22 cellular contexts compared by ENCODE assay signal in genomic region chr5:39108987-39109386, GRCh38. TPM values are rescaled to one million over a fixed set of nuclear protein-coding genes. Genes with fewer than 3 reads are reported as not detected.
DNase-seq lines count a peak whose midpoint lies in the region; ATAC-seq and TF ChIP-seq lines count a peak whose summit lies in the region.
"Had no signal": no experiment of that assay in that cellular context is flagged by ENCODE, and none has a peak within 500 bp of the region (broad histone marks: within the 10 kb centered on the region; RNA-seq: fewer than 3 reads in every experiment).

No MANE protein-coding gene starts in this region.

- no peaks in the 10 kb centered on the region for H3K9me3 ChIP-seq in neutrophil
- H3K9me3 ChIP-seq: BLaER1 treated with 17β-estradiol and CSF1 and Interleukin-3, amounts not matched to agents 10 nM and 100 nM; heart left ventricle; left lung; suprapubic skin had no signal

- no peak overlapping the region for H3K4me3 Mint-ChIP-seq in activated CD4-positive, alpha-beta T cell treated with anti-CD3 and anti-CD28 coated beads for 36 hours

- intact Hi-C loops in activated CD4-positive, alpha-beta T cell treated with anti-CD3 and anti-CD28 coated beads for 36 hours (cut with DNase I, micrococcal nuclease): no loop called here

- no peak for TF ChIP-seq CTCF in neutrophil (IDR thresholded peaks at IDR 0.05)

- CTCF ChIA-PET in activated CD4-positive, alpha-beta T cell treated with anti-CD3 and anti-CD28 coated beads for 36 hours (lab: Charles Lee): interaction anchor here (1.0 kb wide), 1 partner anchor 66 kb away, joined by 4 read pairs; no protein-coding TSS in a partner anchor

- no peaks in the 10 kb centered on the region for H3K27me3 Mint-ChIP-seq in activated CD4-positive, alpha-beta T cell treated with anti-CD3 and anti-CD28 coated beads for 36 hours

- ATAC-seq in activated CD4-positive, alpha-beta T cell treated with anti-CD3 and anti-CD28 coated beads for 36 hours: no peak
- ATAC-seq in HG03175 (IDR thresholded peaks at IDR 0.05; ENCODE audit: unreplicated experiment): no peak
- ATAC-seq: heart left ventricle, left lung, right cardiac atrium, Right ventricle myocardium inferior had no signal

- in situ Hi-C loops in G401 (cut with HindIII; ENCODE audit: low sequenced_read_pairs): no loop called here

- no peak overlapping the region for H3K4me3 ChIP-seq in neutrophil (ENCODE audit: low read depth in 1 of 2, low read length in 1 of 2)
- H3K4me3 ChIP-seq: BLaER1 treated with 17β-estradiol and CSF1 and Interleukin-3, amounts not matched to agents 10 nM and 100 nM; heart left ventricle; left lung; suprapubic skin had no signal

- DNase-seq in activated CD4-positive, alpha-beta T cell treated with anti-CD3 and anti-CD28 coated beads for 36 hours: no peak
- no peak for DNase-seq in activated CD4-positive, alpha-beta T cell treated with anti-CD3 and anti-CD28 coated beads, Interleukin-2, amount 50 U/mL, for 4 hours
- peak; percentile 86 for DNase-seq in G401 (ENCODE audit: low spot score)
- no peak for DNase-seq in GM19240 (ENCODE audit: insufficient read length, low spot score)
- DNase-seq in NOMO-1 treated with dmso at 0.1 percent for 144 hours (lab: John Stamatoyannopoulos, UW; ENCODE audit: unreplicated experiment): no peak
- DNase-seq: activated CD4-positive, alpha-beta T cell treated with anti-CD3 and anti-CD28 coated beads, Interleukin-2, amount 50 U/mL, for 1 hour; activated naive CD4-positive, alpha-beta T cell treated with anti-CD3 and anti-CD28 coated beads, Interleukin-2, amount 50 U/mL, for 16 hours; activated T-cell treated with anti-CD3 and anti-CD28 coated beads for 4 hours; cortex of kidney; heart left ventricle; left lung; NCI-H1436; right cardiac atrium; stimulated activated CD4-positive, alpha-beta T cell treated with anti-CD3 and anti-CD28 coated beads, Interleukin-15, amount 100 ng/mL, for 24 hours; SW 1271 had no signal

- POLR2A ChIA-PET in activated CD4-positive, alpha-beta T cell treated with anti-CD3 and anti-CD28 coated beads for 36 hours (lab: Charles Lee): no interaction called here

- no peaks in the 10 kb centered on the region for H3K9me3 Mint-ChIP-seq in activated CD4-positive, alpha-beta T cell treated with anti-CD3 and anti-CD28 coated beads for 36 hours (ENCODE audit: low read depth)

- peaks cover 100% of the 10 kb centered on the region for H3K36me3 ChIP-seq in neutrophil
- H3K36me3 ChIP-seq: suprapubic skin had no signal

- H3K27me3 ChIP-seq in neutrophil: no peaks in the 10 kb centered on the region
- H3K27me3 ChIP-seq: BLaER1 treated with 17β-estradiol and CSF1 and Interleukin-3, amounts not matched to agents 10 nM and 100 nM; heart left ventricle; left lung; suprapubic skin had no signal

- peak overlapping the region; percentile 32 for H3K27ac Mint-ChIP-seq in activated CD4-positive, alpha-beta T cell treated with anti-CD3 and anti-CD28 coated beads for 36 hours

- H3K4me1 ChIP-seq in neutrophil (ENCODE audit: control insufficient read depth in 1 of 2, insufficient read depth in 1 of 2, low read depth in 1 of 2, low read length in 1 of 2): no peaks in the 10 kb centered on the region
- H3K4me1 ChIP-seq: heart left ventricle, left lung, suprapubic skin had no signal

- peaks cover 22% of the 10 kb centered on the region for H3K36me3 Mint-ChIP-seq in activated CD4-positive, alpha-beta T cell treated with anti-CD3 and anti-CD28 coated beads for 36 hours (ENCODE audit: low read depth)

- H3K27ac ChIP-seq in cingulate gyrus (ENCODE audit: low read depth, low read length) (peak overlapping the region; percentile 13), neutrophil (peak overlapping the region; percentile 30)
- H3K27ac ChIP-seq: BLaER1 treated with 17β-estradiol and CSF1 and Interleukin-3, amounts not matched to agents 10 nM and 100 nM; heart left ventricle; HL-60; left lung; suprapubic skin had no signal

- H3K4me1 Mint-ChIP-seq in activated CD4-positive, alpha-beta T cell treated with anti-CD3 and anti-CD28 coated beads for 36 hours: peaks cover 14% of the 10 kb centered on the region

RNA-seq across cellular contexts. Expression of gene RICTOR, which starts 34.8 kb away (rescaled TPM):
- total RNA-seq in activated CD4-positive, alpha-beta T cell treated with anti-CD3 and anti-CD28 coated beads for 36 hours: 10 to 100 TPM; 23.2 to 28.5 TPM
- total RNA-seq in G401 (2014; rRNA removed; shearing (Covaris generic)): 7.3 and 11.0 TPM in 2 replicates
